Comparison of ENCODE assay signal across 1 cellular context in the genomic region with DNA sequence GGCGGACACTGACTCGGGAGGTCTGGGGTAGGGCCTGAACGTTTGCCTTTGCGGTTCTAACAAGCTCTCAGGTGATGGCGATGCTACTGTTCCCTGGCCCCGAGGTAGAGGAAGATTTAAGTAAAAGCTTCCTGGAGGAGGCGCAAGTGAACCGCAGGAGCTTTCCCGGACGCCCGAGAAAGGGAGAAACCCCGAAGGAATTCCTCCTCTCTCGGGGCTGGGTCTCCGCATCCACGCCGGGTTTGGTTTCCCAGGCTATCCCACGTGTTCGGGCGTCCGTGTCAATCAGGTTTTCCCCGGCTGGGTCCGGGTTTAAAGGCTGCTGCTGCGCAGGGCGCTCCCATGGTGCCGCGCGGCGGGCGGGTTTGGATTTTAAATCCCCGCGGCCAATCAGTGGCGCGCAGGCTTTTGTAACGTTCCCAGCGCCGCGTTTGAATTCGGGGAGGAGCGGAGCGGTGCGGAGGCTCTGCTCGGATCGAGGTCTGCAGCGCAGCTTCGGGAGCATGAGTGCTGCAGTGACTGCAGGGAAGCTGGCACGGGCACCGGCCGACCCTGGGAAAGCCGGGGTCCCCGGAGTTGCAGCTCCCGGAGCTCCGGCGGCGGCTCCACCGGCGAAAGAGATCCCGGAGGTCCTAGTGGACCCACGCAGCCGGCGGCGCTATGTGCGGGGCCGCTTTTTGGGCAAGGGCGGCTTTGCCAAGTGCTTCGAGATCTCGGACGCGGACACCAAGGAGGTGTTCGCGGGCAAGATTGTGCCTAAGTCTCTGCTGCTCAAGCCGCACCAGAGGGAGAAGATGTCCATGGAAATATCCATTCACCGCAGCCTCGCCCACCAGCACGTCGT.
TF ChIP-seq lines count a peak whose summit lies in the region.

A gene (plus strand): TSS at position 460 of the 844 bp plus-strand sequence. CDS start 44 bp downstream, at position 504.

TF ChIP-seq in K562, 482 proteins besides CTCF, POLR2A, EP300 and RAD21 (continued from another document and continues in another):
- TF ChIP-seq, protein P1, sequence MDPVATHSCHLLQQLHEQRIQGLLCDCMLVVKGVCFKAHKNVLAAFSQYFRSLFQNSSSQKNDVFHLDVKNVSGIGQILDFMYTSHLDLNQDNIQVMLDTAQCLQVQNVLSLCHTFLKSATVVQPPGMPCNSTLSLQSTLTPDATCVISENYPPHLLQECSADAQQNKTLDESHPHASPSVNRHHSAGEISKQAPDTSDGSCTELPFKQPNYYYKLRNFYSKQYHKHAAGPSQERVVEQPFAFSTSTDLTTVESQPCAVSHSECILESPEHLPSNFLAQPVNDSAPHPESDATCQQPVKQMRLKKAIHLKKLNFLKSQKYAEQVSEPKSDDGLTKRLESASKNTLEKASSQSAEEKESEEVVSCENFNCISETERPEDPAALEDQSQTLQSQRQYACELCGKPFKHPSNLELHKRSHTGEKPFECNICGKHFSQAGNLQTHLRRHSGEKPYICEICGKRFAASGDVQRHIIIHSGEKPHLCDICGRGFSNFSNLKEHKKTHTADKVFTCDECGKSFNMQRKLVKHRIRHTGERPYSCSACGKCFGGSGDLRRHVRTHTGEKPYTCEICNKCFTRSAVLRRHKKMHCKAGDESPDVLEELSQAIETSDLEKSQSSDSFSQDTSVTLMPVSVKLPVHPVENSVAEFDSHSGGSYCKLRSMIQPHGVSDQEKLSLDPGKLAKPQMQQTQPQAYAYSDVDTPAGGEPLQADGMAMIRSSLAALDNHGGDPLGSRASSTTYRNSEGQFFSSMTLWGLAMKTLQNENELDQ (CRISPR knock-in tag; IDR thresholded peaks at IDR 0.05; ENCODE audit: borderline replicate concordance), result 0 out of 2 replicates have a peak, but pooled peaks have one; percentile 15
- TF ChIP-seq, protein P2, sequence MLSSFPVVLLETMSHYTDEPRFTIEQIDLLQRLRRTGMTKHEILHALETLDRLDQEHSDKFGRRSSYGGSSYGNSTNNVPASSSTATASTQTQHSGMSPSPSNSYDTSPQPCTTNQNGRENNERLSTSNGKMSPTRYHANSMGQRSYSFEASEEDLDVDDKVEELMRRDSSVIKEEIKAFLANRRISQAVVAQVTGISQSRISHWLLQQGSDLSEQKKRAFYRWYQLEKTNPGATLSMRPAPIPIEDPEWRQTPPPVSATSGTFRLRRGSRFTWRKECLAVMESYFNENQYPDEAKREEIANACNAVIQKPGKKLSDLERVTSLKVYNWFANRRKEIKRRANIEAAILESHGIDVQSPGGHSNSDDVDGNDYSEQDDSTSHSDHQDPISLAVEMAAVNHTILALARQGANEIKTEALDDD (IDR thresholded peaks at IDR 0.05), result no peak
- TF ChIP-seq ZNF174 (CRISPR knock-in tag; IDR thresholded peaks at IDR 0.05) (no peak), ZNF507 (tag; conservative IDR thresholded peaks at IDR 0.05) (no peak), ZNF57 (CRISPR knock-in tag; IDR thresholded peaks at IDR 0.05) (no peak), KLF16 (IDR thresholded peaks at IDR 0.05) (peak; percentile 97), ZNF583 (CRISPR knock-in tag; IDR thresholded peaks at IDR 0.05) (0 out of 2 replicates have a peak, but pooled peaks have one; percentile 50), TARDBP (IDR thresholded peaks at IDR 0.05) (peak; percentile 41), TEAD4 (IDR thresholded peaks at IDR 0.05; ENCODE audit: low read length) (peak; percentile 37; the same call in 1 of the 2 replicates), TEAD4 (CRISPR knock-in tag; IDR thresholded peaks at IDR 0.05; ENCODE audit: borderline replicate concordance) (no peak), TEAD2 (tag; IDR thresholded peaks at IDR 0.05) (no peak), XRCC4 (IDR thresholded peaks at IDR 0.05; ENCODE audit: extremely low read depth, insufficient read depth, insufficient read length) (no peak), CSDE1 (IDR thresholded peaks at IDR 0.05) (no peak), CBFA2T3 (IDR thresholded peaks at IDR 0.05) (no peak), SETDB1 (IDR thresholded peaks at IDR 0.05; ENCODE audit: low read length) (no peak), CEBPB (tag; IDR thresholded peaks at IDR 0.05) (no peak), CREBBP (IDR thresholded peaks at IDR 0.05; ENCODE audit: low read depth, low read length) (no peak), L3MBTL2 (IDR thresholded peaks at IDR 0.05) (peak; percentile 92), CBX3 (IDR thresholded peaks at IDR 0.05; ENCODE audit: borderline replicate concordance in 1 of 2, low read length in 2 of 2) (no peak), KAT8 (IDR thresholded peaks at IDR 0.05; ENCODE audit: low read depth) (no peak), RFX7 (CRISPR knock-in tag; IDR thresholded peaks at IDR 0.05) (no peak), PURB (CRISPR knock-in tag; IDR thresholded peaks at IDR 0.05; ENCODE audit: low read depth) (no peak)
- TF ChIP-seq, protein P3, sequence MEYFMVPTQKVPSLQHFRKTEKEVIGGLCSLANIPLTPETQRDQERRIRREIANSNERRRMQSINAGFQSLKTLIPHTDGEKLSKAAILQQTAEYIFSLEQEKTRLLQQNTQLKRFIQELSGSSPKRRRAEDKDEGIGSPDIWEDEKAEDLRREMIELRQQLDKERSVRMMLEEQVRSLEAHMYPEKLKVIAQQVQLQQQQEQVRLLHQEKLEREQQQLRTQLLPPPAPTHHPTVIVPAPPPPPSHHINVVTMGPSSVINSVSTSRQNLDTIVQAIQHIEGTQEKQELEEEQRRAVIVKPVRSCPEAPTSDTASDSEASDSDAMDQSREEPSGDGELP (CRISPR knock-in tag; IDR thresholded peaks at IDR 0.05; ENCODE audit: borderline replicate concordance), result peak; percentile 90
- TF ChIP-seq, protein P4, sequence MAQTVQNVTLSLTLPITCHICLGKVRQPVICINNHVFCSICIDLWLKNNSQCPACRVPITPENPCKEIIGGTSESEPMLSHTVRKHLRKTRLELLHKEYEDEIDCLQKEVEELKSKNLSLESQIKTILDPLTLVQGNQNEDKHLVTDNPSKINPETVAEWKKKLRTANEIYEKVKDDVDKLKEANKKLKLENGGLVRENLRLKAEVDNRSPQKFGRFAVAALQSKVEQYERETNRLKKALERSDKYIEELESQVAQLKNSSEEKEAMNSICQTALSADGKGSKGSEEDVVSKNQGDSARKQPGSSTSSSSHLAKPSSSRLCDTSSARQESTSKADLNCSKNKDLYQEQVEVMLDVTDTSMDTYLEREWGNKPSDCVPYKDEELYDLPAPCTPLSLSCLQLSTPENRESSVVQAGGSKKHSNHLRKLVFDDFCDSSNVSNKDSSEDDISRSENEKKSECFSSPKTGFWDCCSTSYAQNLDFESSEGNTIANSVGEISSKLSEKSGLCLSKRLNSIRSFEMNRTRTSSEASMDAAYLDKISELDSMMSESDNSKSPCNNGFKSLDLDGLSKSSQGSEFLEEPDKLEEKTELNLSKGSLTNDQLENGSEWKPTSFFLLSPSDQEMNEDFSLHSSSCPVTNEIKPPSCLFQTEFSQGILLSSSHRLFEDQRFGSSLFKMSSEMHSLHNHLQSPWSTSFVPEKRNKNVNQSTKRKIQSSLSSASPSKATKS (CRISPR knock-in tag; IDR thresholded peaks at IDR 0.05), result no peak
- TF ChIP-seq, protein P5, sequence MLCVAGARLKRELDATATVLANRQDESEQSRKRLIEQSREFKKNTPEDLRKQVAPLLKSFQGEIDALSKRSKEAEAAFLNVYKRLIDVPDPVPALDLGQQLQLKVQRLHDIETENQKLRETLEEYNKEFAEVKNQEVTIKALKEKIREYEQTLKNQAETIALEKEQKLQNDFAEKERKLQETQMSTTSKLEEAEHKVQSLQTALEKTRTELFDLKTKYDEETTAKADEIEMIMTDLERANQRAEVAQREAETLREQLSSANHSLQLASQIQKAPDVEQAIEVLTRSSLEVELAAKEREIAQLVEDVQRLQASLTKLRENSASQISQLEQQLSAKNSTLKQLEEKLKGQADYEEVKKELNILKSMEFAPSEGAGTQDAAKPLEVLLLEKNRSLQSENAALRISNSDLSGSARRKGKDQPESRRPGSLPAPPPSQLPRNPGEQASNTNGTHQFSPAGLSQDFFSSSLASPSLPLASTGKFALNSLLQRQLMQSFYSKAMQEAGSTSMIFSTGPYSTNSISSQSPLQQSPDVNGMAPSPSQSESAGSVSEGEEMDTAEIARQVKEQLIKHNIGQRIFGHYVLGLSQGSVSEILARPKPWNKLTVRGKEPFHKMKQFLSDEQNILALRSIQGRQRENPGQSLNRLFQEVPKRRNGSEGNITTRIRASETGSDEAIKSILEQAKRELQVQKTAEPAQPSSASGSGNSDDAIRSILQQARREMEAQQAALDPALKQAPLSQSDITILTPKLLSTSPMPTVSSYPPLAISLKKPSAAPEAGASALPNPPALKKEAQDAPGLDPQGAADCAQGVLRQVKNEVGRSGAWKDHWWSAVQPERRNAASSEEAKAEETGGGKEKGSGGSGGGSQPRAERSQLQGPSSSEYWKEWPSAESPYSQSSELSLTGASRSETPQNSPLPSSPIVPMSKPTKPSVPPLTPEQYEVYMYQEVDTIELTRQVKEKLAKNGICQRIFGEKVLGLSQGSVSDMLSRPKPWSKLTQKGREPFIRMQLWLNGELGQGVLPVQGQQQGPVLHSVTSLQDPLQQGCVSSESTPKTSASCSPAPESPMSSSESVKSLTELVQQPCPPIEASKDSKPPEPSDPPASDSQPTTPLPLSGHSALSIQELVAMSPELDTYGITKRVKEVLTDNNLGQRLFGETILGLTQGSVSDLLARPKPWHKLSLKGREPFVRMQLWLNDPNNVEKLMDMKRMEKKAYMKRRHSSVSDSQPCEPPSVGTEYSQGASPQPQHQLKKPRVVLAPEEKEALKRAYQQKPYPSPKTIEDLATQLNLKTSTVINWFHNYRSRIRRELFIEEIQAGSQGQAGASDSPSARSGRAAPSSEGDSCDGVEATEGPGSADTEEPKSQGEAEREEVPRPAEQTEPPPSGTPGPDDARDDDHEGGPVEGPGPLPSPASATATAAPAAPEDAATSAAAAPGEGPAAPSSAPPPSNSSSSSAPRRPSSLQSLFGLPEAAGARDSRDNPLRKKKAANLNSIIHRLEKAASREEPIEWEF (CRISPR knock-in tag; IDR thresholded peaks at IDR 0.05), result no peak
- TF ChIP-seq, protein P6, sequence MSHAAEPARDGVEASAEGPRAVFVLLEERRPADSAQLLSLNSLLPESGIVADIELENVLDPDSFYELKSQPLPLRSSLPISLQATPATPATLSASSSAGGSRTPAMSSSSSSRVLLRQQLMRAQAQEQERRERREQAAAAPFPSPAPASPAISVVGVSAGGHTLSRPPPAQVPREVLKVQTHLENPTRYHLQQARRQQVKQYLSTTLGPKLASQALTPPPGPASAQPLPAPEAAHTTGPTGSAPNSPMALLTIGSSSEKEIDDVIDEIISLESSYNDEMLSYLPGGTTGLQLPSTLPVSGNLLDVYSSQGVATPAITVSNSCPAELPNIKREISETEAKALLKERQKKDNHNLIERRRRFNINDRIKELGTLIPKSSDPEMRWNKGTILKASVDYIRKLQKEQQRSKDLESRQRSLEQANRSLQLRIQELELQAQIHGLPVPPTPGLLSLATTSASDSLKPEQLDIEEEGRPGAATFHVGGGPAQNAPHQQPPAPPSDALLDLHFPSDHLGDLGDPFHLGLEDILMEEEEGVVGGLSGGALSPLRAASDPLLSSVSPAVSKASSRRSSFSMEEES (CRISPR knock-in tag; IDR thresholded peaks at IDR 0.05), result no peak
- TF ChIP-seq, protein P7, sequence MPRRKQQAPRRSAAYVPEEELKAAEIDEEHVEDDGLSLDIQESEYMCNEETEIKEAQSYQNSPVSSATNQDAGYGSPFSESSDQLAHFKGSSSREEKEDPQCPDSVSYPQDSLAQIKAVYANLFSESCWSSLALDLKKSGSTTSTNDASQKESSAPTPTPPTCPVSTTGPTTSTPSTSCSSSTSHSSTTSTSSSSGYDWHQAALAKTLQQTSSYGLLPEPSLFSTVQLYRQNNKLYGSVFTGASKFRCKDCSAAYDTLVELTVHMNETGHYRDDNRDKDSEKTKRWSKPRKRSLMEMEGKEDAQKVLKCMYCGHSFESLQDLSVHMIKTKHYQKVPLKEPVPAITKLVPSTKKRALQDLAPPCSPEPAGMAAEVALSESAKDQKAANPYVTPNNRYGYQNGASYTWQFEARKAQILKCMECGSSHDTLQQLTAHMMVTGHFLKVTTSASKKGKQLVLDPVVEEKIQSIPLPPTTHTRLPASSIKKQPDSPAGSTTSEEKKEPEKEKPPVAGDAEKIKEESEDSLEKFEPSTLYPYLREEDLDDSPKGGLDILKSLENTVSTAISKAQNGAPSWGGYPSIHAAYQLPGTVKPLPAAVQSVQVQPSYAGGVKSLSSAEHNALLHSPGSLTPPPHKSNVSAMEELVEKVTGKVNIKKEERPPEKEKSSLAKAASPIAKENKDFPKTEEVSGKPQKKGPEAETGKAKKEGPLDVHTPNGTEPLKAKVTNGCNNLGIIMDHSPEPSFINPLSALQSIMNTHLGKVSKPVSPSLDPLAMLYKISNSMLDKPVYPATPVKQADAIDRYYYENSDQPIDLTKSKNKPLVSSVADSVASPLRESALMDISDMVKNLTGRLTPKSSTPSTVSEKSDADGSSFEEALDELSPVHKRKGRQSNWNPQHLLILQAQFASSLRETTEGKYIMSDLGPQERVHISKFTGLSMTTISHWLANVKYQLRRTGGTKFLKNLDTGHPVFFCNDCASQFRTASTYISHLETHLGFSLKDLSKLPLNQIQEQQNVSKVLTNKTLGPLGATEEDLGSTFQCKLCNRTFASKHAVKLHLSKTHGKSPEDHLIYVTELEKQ (CRISPR knock-in tag; IDR thresholded peaks at IDR 0.05), result no peak
- TF ChIP-seq, protein P8, sequence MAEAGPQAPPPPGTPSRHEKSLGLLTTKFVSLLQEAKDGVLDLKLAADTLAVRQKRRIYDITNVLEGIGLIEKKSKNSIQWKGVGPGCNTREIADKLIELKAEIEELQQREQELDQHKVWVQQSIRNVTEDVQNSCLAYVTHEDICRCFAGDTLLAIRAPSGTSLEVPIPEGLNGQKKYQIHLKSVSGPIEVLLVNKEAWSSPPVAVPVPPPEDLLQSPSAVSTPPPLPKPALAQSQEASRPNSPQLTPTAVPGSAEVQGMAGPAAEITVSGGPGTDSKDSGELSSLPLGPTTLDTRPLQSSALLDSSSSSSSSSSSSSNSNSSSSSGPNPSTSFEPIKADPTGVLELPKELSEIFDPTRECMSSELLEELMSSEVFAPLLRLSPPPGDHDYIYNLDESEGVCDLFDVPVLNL (CRISPR knock-in tag; IDR thresholded peaks at IDR 0.05; ENCODE audit: low read depth), result peak; percentile 98
- TF ChIP-seq, protein P9, sequence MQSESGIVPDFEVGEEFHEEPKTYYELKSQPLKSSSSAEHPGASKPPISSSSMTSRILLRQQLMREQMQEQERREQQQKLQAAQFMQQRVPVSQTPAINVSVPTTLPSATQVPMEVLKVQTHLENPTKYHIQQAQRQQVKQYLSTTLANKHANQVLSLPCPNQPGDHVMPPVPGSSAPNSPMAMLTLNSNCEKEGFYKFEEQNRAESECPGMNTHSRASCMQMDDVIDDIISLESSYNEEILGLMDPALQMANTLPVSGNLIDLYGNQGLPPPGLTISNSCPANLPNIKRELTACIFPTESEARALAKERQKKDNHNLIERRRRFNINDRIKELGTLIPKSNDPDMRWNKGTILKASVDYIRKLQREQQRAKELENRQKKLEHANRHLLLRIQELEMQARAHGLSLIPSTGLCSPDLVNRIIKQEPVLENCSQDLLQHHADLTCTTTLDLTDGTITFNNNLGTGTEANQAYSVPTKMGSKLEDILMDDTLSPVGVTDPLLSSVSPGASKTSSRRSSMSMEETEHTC (IDR thresholded peaks at IDR 0.05), result no peak
